In the genomic region with DNA sequence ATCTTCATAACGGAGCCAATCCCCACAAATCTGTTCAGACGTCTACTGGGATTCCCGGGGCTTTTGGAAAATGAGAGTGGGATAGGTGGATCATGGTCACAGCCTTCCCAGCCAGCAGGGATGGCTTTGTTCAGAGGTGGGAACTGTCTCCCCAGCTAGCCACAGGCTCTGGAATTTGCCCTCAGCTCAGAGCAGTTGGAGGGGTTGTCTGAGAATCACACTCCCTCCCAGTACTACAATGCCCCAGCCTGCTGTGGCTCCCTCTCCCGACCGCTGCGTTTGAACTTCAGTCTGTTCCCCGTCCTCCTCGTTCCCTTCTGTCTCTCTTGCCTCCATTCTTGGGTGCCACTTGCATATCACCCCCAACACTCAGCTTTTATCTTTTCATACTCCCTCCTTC, we compare ENCODE assay signal across 23 cellular contexts.
"Had no signal": no experiment of that assay in that cellular context is flagged by ENCODE, and none has a peak within 500 bp of the region (broad histone marks: within the 10 kb centered on the region; RNA-seq: fewer than 3 reads in every experiment).

No MANE protein-coding gene starts in this region.

- H3K9me3 Mint-ChIP-seq: activated naive CD8-positive, alpha-beta T cell treated with anti-CD3 and anti-CD28 coated beads, Interleukin-2, amount 10 ng/mL, durations not matched to agents 7 days and 5 days; activated T-cell treated with anti-CD3 and anti-CD28 coated beads, Interleukin-2, amount 50 U/mL, for 4 hours; activated T-helper 2 cell treated with anti-CD3 and anti-CD28 coated beads, Interferon-gamma antibody, Interleukin-2, Interleukin-4, amounts not matched to agents 10 μg/mL and 5 μg/mL and 100 μg/mL, durations not matched to agents 14 hours and 24 hours and 36 hours; memory B cell; stimulated activated naive CD8-positive, alpha-beta T cell treated with anti-CD3 and anti-CD28 coated beads, Interleukin-15, Interleukin-2, amounts not matched to agents 100 ng/mL and 50 ng/mL, for 24 hours; T-helper 1 cell treated with Interleukin-12 subunit alpha and Interleukin-12 subunit beta and Interleukin-4 antibody, amounts not matched to agents 30 μg/mL and 1 μg/mL, for 36 hours had no signal

- H3K36me3 Mint-ChIP-seq: memory B cell had no signal

- H3K27me3 Mint-ChIP-seq: stimulated activated naive CD8-positive, alpha-beta T cell treated with anti-CD3 and anti-CD28 coated beads, Interleukin-15, Interleukin-2, amounts not matched to agents 100 ng/mL and 50 ng/mL, for 24 hours had no signal

- H3K4me3 Mint-ChIP-seq: activated naive CD8-positive, alpha-beta T cell treated with anti-CD3 and anti-CD28 coated beads, Interleukin-2, amount 10 ng/mL, durations not matched to agents 7 days and 5 days; activated T-cell treated with anti-CD3 and anti-CD28 coated beads, Interleukin-2, amount 50 U/mL, for 4 hours; memory B cell; stimulated activated naive CD8-positive, alpha-beta T cell treated with anti-CD3 and anti-CD28 coated beads, Interleukin-15, Interleukin-2, amounts not matched to agents 100 ng/mL and 50 ng/mL, for 24 hours; T-helper 1 cell treated with Interleukin-12 subunit alpha and Interleukin-12 subunit beta and Interleukin-4 antibody, amounts not matched to agents 30 μg/mL and 1 μg/mL, for 36 hours had no signal

- H3K27ac ChIP-seq: brain microvascular endothelial cell, prostate gland, right atrium auricular region, tibial artery had no signal

- H3K27ac Mint-ChIP-seq: activated naive CD8-positive, alpha-beta T cell treated with anti-CD3 and anti-CD28 coated beads, Interleukin-2, amount 10 ng/mL, durations not matched to agents 7 days and 5 days; activated T-helper 2 cell treated with anti-CD3 and anti-CD28 coated beads, Interferon-gamma antibody, Interleukin-2, Interleukin-4, amounts not matched to agents 10 μg/mL and 5 μg/mL and 100 μg/mL, durations not matched to agents 14 hours and 24 hours and 36 hours; memory B cell; stimulated activated naive CD8-positive, alpha-beta T cell treated with anti-CD3 and anti-CD28 coated beads, Interleukin-15, Interleukin-2, amounts not matched to agents 100 ng/mL and 50 ng/mL, for 24 hours; T-helper 1 cell treated with Interleukin-12 subunit alpha and Interleukin-12 subunit beta and Interleukin-4 antibody, amounts not matched to agents 30 μg/mL and 1 μg/mL, for 36 hours had no signal

- H3K4me1 Mint-ChIP-seq: activated naive CD8-positive, alpha-beta T cell treated with anti-CD3 and anti-CD28 coated beads, Interleukin-2, amount 10 ng/mL, durations not matched to agents 7 days and 5 days; memory B cell had no signal

- DNase-seq: activated CD4-positive, alpha-beta T cell treated with anti-CD3 and anti-CD28 coated beads for 4 hours; activated CD4-positive, alpha-beta T cell treated with anti-CD3 and anti-CD28 coated beads, Interleukin-2, amount 50 U/mL, for 48 hours; activated CD4-positive, CD25-positive, alpha-beta regulatory T cell; activated CD8-positive, alpha-beta memory T cell treated with anti-CD3 and anti-CD28 coated beads, Interleukin-2, amount 50 U/mL, for 48 hours; activated naive CD4-positive, alpha-beta T cell treated with Interleukin-2 at 50 U/mL for 16 hours; activated naive CD8-positive, alpha-beta T cell treated with anti-CD3 and anti-CD28 coated beads, Interleukin-2, amount 10 ng/mL, durations not matched to agents 7 days and 5 days; activated T-cell treated with anti-CD3 and anti-CD28 coated beads, Interleukin-2, amount 50 U/mL, for 4 hours; amygdala; brain microvascular endothelial cell; caudate nucleus; dermis blood vessel endothelial cell; effector CD8-positive, alpha-beta T cell; foreskin melanocyte; stimulated activated CD4-positive, alpha-beta T cell treated with anti-CD3 and anti-CD28 coated beads, Interleukin-12 subunit alpha, Interleukin-12 subunit beta, amount 100 ng/mL, for 4 hours; stimulated activated CD4-positive, alpha-beta T cell treated with anti-CD3 and anti-CD28 coated beads, Interleukin-1b, Interleukin-23, amount 100 ng/mL, for 48 hours; T1000; tibial artery had no signal

- H3K4me1 ChIP-seq: prostate gland had no signal

- H3K36me3 ChIP-seq: brain microvascular endothelial cell, prostate gland, tibial artery had no signal

- H3K27me3 ChIP-seq: brain microvascular endothelial cell, right atrium auricular region, tibial artery had no signal

- H3K9me3 ChIP-seq: prostate gland, right atrium auricular region, tibial artery had no signal

- ATAC-seq: activated T-cell treated with anti-CD3 and anti-CD28 coated beads, Interleukin-2, amount 50 U/mL, for 4 hours had no signal

- H3K4me3 ChIP-seq: prostate gland, right atrium auricular region, tibial artery had no signal
